ENCODE assay signal across 8 cellular contexts in the genomic region with DNA sequence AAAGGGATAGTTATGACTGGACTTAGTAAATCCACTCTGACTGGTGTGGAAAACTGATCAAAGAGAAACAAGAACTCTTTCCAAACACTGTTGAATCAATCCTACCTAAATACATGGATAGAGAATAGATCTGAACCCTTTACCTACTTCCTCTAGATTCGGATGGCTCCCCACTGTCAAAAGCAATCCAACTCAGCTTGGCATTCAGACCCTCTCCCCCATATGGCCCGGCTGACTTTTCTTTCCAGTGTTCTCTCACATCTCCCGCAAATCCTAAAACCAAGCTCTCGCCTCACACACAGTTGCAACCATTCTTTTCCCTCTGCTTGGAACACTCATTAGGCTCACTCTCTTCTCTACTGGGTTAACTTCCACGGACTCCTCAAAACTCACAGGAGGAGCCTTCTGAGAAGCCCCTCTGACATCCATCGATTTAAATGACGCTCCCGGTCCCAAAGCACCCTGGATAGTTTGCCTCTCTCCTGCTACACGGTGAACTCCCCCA. TPM values are rescaled to one million over a fixed set of nuclear protein-coding genes. Genes with fewer than 3 reads are reported as not detected.
DNase-seq lines count a peak whose midpoint lies in the region; ATAC-seq and TF ChIP-seq lines count a peak whose summit lies in the region.

No MANE protein-coding gene starts in this region.

- ATAC-seq in GM19035 (IDR thresholded peaks at IDR 0.05; ENCODE audit: unreplicated experiment) (peak; percentile 13), HG03342 (IDR thresholded peaks at IDR 0.05; ENCODE audit: unreplicated experiment) (no peak), HG03457 (IDR thresholded peaks at IDR 0.05; ENCODE audit: unreplicated experiment) (no peak)

- H3K27me3 ChIP-seq in osteoblast (ENCODE audit: insufficient read depth, low read length), result no peaks in the 10 kb centered on the region

- TF ChIP-seq CTCF in LNCaP clone FGC (IDR thresholded peaks at IDR 0.05; ENCODE audit: control insufficient read depth, extremely low read depth, insufficient read depth) (no peak), epithelial cell of esophagus (IDR thresholded peaks at IDR 0.05; ENCODE audit: insufficient read depth, low read depth, low read length, missing control alignments) (no peak), osteoblast (IDR thresholded peaks at IDR 0.05; ENCODE audit: extremely low read depth, low read depth, low read length) (no peak)

- H3K9me3 ChIP-seq in osteoblast (ENCODE audit: low read depth, low read length), result no peaks in the 10 kb centered on the region

- H4K20me1 ChIP-seq in osteoblast (ENCODE audit: insufficient read depth, low read length), result peaks cover 2% of the 10 kb centered on the region

- peaks cover 37% of the 10 kb centered on the region for H3K79me2 ChIP-seq in osteoblast (ENCODE audit: insufficient read depth, low read length)

- peak overlapping the region; percentile 100 for H2AFZ ChIP-seq in osteoblast (ENCODE audit: low read length)

- DNase-seq in LNCaP clone FGC (ENCODE audit: low read depth) (no peak), epithelial cell of esophagus (ENCODE audit: low read depth) (no peak), osteoblast (ENCODE audit: insufficient read length, low spot score, missing footprints) (no peak), GF-D8 (lab: John Stamatoyannopoulos, UW) (no peak)
- DNase-seq in activated naive CD4-positive, alpha-beta T cell (lab: John Stamatoyannopoulos, UW), result no peak

- no peaks in the 10 kb centered on the region for H3K36me3 ChIP-seq in osteoblast (ENCODE audit: insufficient read depth, low read length)

- peak overlapping the region; percentile 94 for H3K27ac ChIP-seq in osteoblast (ENCODE audit: low read depth, low read length)

- peak overlapping the region; percentile 97 for H3K4me2 ChIP-seq in osteoblast (ENCODE audit: insufficient read depth, low read length)

- H3K4me3 ChIP-seq in LNCaP clone FGC (ENCODE audit: low read depth, low read length) (peak overlapping the region; percentile 93), epithelial cell of esophagus (ENCODE audit: low read length) (peak overlapping the region; percentile 91), osteoblast (ENCODE audit: insufficient read depth, low read length) (peak overlapping the region; percentile 100)

- H3K4me1 ChIP-seq in osteoblast (ENCODE audit: insufficient read depth, low read length), result peaks cover 7% of the 10 kb centered on the region

RNA-seq across cellular contexts. Expression of a gene that starts 0.6 kb away (rescaled TPM):
- 18.0 and 18.8 TPM in 2 replicates for total RNA-seq in osteoblast

RNA-seq across cellular contexts. Expression of a gene that starts 18.0 kb away (rescaled TPM):
- under 0.01 TPM in 2 replicates for total RNA-seq in osteoblast
